20 cellular contexts compared by ENCODE assay signal in the genomic region with DNA sequence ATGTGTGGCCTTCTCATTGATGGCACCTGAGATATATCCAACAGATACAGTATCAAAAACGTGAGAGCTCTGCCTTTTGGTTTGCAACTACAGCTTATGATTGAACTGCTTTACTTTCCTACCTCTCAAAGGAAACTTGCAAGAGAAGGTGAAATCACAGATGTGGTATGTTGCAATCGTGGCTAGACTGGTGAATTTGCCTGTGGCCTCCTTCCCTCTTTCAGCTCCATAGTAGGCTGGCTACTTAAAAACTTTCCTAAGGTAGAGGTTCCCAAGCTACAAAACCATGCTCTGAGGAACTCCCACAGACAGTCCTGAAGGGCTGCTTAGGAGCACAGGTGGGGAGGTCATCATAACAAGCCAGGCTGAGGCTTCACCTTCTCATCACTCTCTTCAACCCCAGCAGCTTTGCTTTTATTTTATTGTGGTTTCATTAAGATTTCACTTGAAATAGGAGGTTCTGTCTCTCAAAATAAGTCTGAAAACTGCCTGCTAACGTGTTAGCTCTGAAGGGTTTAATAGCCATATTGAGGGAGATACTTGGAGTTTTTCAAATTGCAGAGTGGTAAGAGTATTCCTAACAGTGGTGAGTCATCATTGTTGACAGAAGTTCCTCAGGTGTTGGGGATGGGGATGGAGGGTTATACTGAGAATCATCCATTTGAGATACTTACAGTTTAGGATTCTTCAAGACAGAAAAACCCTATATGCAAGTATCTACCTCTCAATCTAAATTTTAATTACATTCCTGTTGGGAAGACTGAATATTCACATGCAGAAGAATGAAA.
DNase-seq lines count a peak whose midpoint lies in the region; ATAC-seq and TF ChIP-seq lines count a peak whose summit lies in the region.
"Had no signal": no experiment of that assay in that cellular context is flagged by ENCODE, and none has a peak within 500 bp of the region (broad histone marks: within the 10 kb centered on the region; RNA-seq: fewer than 3 reads in every experiment).

No MANE protein-coding gene starts in this region.

- H3K14ac ChIP-seq in IMR-90 (replicated peaks; ENCODE audit: low read depth, low read length), result peak overlapping the region; percentile 39; the same call in 1 of the 2 replicates

- peak overlapping the region; percentile 37; the same call in 1 of the 2 replicates for H3K4ac ChIP-seq in IMR-90 (ENCODE audit: low read depth, low read length)

- H2BK120ac ChIP-seq in IMR-90 (ENCODE audit: low read depth, low read length), result no peak overlapping the region

- H3K4me3 ChIP-seq in IMR-90 (ENCODE audit: insufficient read depth, low read depth, low read length), result no peak overlapping the region
- H3K4me3 ChIP-seq in PC-9, result no peak overlapping the region
- H3K4me3 ChIP-seq in spleen, result no peak overlapping the region
- no peak overlapping the region for H3K4me3 ChIP-seq in adrenal gland
- H3K4me3 ChIP-seq: BLaER1 treated with 17β-estradiol and CSF1 and Interleukin-3, amounts not matched to agents 10 nM and 100 nM; heart right ventricle; skin epidermis; thyroid gland had no signal

- peaks cover 36% of the 10 kb centered on the region for H3K36me3 Mint-ChIP-seq in endothelial cell (ENCODE audit: low read depth, unreplicated experiment)
- peaks cover 52% of the 10 kb centered on the region for H3K36me3 Mint-ChIP-seq in mesothelial cell of epicardium
- no peaks in the 10 kb centered on the region for H3K36me3 Mint-ChIP-seq in naive thymus-derived CD8-positive, alpha-beta T cell

- H3K27ac Mint-ChIP-seq in endothelial cell (ENCODE audit: unreplicated experiment) (no peak overlapping the region), mesothelial cell of epicardium (peak overlapping the region; percentile 57)
- no peak overlapping the region for H3K27ac Mint-ChIP-seq in naive thymus-derived CD8-positive, alpha-beta T cell
- H3K27ac Mint-ChIP-seq: activated B cell treated with CpG ODN at 0.5 μM for 24 hours; activated T-helper 2 cell treated with anti-CD3 and anti-CD28 coated beads, Interferon-gamma antibody, Interleukin-2, Interleukin-4, amounts not matched to agents 10 μg/mL and 5 μg/mL and 100 μg/mL, durations not matched to agents 14 hours and 24 hours and 36 hours; dendritic cell treated with granulocyte-macrophage colony-stimulating factor and Interleukin-4, amounts not matched to agents 40 ng/mL and 50 ng/mL, for 4 days had no signal

- peaks cover 3% of the 10 kb centered on the region for H3K4me1 ChIP-seq in IMR-90 (ENCODE audit: control insufficient read depth, insufficient read depth, low read length)
- H3K4me1 ChIP-seq in PC-9 (replicated peaks; ENCODE audit: insufficient read depth), result peaks cover 14% of the 10 kb centered on the region
- H3K4me1 ChIP-seq in spleen, result peaks cover 0 to 4% (median 0%) of the 10 kb centered on the region in 6 donors
- no peaks in the 10 kb centered on the region for H3K4me1 ChIP-seq in adrenal gland (replicated peaks in 1 of 2)
- H3K4me1 ChIP-seq: thyroid gland had no signal

- DNase-seq in IMR-90 (peak; percentile 52), PC-9 (peak in 1 of 2 experiments; percentile 47), endothelial cell (ENCODE audit: low spot score) (no peak), mesothelial cell of epicardium (ENCODE audit: low spot score in 2 of 2, unreplicated experiment in 2 of 2) (no peak), OCI-M2 (lab: John Stamatoyannopoulos, UW; ENCODE audit: unreplicated experiment) (no peak), spleen (no peak), adrenal gland (no peak)
- DNase-seq in naive thymus-derived CD8-positive, alpha-beta T cell, result no peak
- DNase-seq: activated B cell treated with CpG ODN at 0.5 μM for 24 hours, anterior cingulate cortex, heart right ventricle, left cardiac atrium, MM.1S, NCI-H1930, T-helper 2 cell, thyroid gland had no signal

- in situ Hi-C loops in IMR-90 (cut with MboI; ENCODE audit: low sequenced_read_pairs), result no loop called here

- H2BK20ac ChIP-seq in IMR-90 (ENCODE audit: low read depth, low read length), result no peak overlapping the region

- ATAC-seq in IMR-90 (ENCODE audit: low read depth), result peak; percentile 60
- no peak for ATAC-seq in naive thymus-derived CD8-positive, alpha-beta T cell
- ATAC-seq: heart right ventricle had no signal

- H3K27me3 ChIP-seq in IMR-90 (ENCODE audit: control insufficient read depth, insufficient read depth, low read length) (no peaks in the 10 kb centered on the region), PC-9 (ENCODE audit: insufficient read depth, low read depth) (no peaks in the 10 kb centered on the region), spleen (replicated peaks in 1 of 7) (no peaks in the 10 kb centered on the region), adrenal gland (no peaks in the 10 kb centered on the region)
- H3K27me3 ChIP-seq: BLaER1 treated with 17β-estradiol and CSF1 and Interleukin-3, amounts not matched to agents 10 nM and 100 nM; heart right ventricle; thyroid gland had no signal

- no peak for TF ChIP-seq RAD21 in IMR-90 (IDR thresholded peaks at IDR 0.05; ENCODE audit: low read length)

- intact Hi-C loops in IMR-90 (cut with micrococcal nuclease) (no loop called here), PC-9 (cut with micrococcal nuclease; ENCODE audit: unreplicated experiment) (no loop called here), spleen (cut with DNase I; ENCODE audit: low total_unique reads) (no loop called here), adrenal gland (cut with DNase I) (no loop called here)

- H2BK5ac ChIP-seq in IMR-90 (ENCODE audit: low read depth, low read length, poor library complexity, severe bottlenecking), result no peak overlapping the region

- no peaks in the 10 kb centered on the region for H3K27me3 Mint-ChIP-seq in endothelial cell (ENCODE audit: unreplicated experiment)
- no peaks in the 10 kb centered on the region for H3K27me3 Mint-ChIP-seq in mesothelial cell of epicardium (ENCODE audit: low read depth)
- peaks cover 0 to 9% (median 3%) of the 10 kb centered on the region in 5 donors for H3K27me3 Mint-ChIP-seq in naive thymus-derived CD8-positive, alpha-beta T cell
- H3K27me3 Mint-ChIP-seq: activated B cell treated with CpG ODN at 0.5 μM for 24 hours; dendritic cell treated with granulocyte-macrophage colony-stimulating factor and Interleukin-4, amounts not matched to agents 40 ng/mL and 50 ng/mL, for 4 days had no signal

- no peak overlapping the region for H2AK9ac ChIP-seq in IMR-90 (replicated peaks; ENCODE audit: low read depth, low read length, poor library complexity)

- no peak overlapping the region for H2BK15ac ChIP-seq in IMR-90 (ENCODE audit: low read depth, low read length)

- H2AFZ ChIP-seq in IMR-90 (replicated peaks; ENCODE audit: low read length, poor library complexity), result no peak overlapping the region
- H2AFZ ChIP-seq in PC-9, result no peak overlapping the region

- H3F3A ChIP-seq in PC-9 (ENCODE audit: insufficient read depth, low read depth), result no peaks in the 10 kb centered on the region

- H3K9me3 ChIP-seq in IMR-90 (ENCODE audit: control insufficient read depth, insufficient read depth, low read length) (no peaks in the 10 kb centered on the region), PC-9 (ENCODE audit: insufficient read depth, low read depth) (no peaks in the 10 kb centered on the region), spleen (no peaks in the 10 kb centered on the region), adrenal gland (replicated peaks in 1 of 3) (no peaks in the 10 kb centered on the region)
- H3K9me3 ChIP-seq: heart right ventricle, thyroid gland had no signal

- TF ChIP-seq CTCF in IMR-90 (conservative IDR thresholded peaks at IDR 0.05; ENCODE audit: low read depth, low read length), result no peak
- TF ChIP-seq CTCF in PC-9 (conservative IDR thresholded peaks at IDR 0.05), result no peak
- TF ChIP-seq CTCF in endothelial cell (IDR thresholded peaks at IDR 0.05; ENCODE audit: unreplicated experiment), result no peak
- no peak for TF ChIP-seq CTCF in mesothelial cell of epicardium (IDR thresholded peaks at IDR 0.05; ENCODE audit: unreplicated experiment)
- no peak for TF ChIP-seq CTCF in spleen (IDR thresholded peaks at IDR 0.05 in 8 of 11, conservative IDR thresholded peaks at IDR 0.05 in 3 of 11)
- TF ChIP-seq CTCF in adrenal gland (IDR thresholded peaks at IDR 0.05), result no peak

- H4K20me1 ChIP-seq in IMR-90 (ENCODE audit: insufficient read depth, low read length) (no peaks in the 10 kb centered on the region), PC-9 (ENCODE audit: insufficient read depth) (no peaks in the 10 kb centered on the region)
- H4K20me1 ChIP-seq: BLaER1 treated with 17β-estradiol and CSF1 and Interleukin-3, amounts not matched to agents 10 nM and 100 nM had no signal

- H4K8ac ChIP-seq in IMR-90 (ENCODE audit: low read depth in 2 of 2, low read length in 2 of 2), result no peak overlapping the region

- H3K79me2 ChIP-seq in PC-9 (ENCODE audit: low read depth), result no peaks in the 10 kb centered on the region

- H3K9me2 ChIP-seq in PC-9 (ENCODE audit: insufficient read depth), result no peaks in the 10 kb centered on the region

- CTCF ChIA-PET in IMR-90 (lab: Yijun Ruan, JAX) (no interaction called here), PC-9 (lab: Charles Lee) (no interaction called here)

- WGBS in IMR-90 (ENCODE audit: extremely low coverage in 2 of 2, insufficient read length in 1 of 2), 2 experiments, result 60% methylated on average over 1 of the region's 3 CpGs; no CpG with 5 or more reads in 1 of the 2 experiments
- WGBS in spleen, 5 donors, result 52 to 74% (median 65%) methylated on average over 3 of the region's 3 CpGs
- WGBS in adrenal gland, 4 donors, result 69 to 89% (median 86%) methylated on average over 3 of the region's 3 CpGs

- dilution Hi-C loops in IMR-90 (cut with HindIII; ENCODE audit: low sequenced_read_pairs, unreplicated experiment), result no loop called here

- H3K4me2 ChIP-seq in IMR-90 (ENCODE audit: low read depth, low read length) (no peak overlapping the region), PC-9 (peak overlapping the region; percentile 49)
- H3K4me2 ChIP-seq: BLaER1 treated with 17β-estradiol and CSF1 and Interleukin-3, amounts not matched to agents 10 nM and 100 nM had no signal

- H3K9me3 Mint-ChIP-seq in endothelial cell (ENCODE audit: unreplicated experiment), result no peaks in the 10 kb centered on the region
- H3K9me3 Mint-ChIP-seq in mesothelial cell of epicardium, result no peaks in the 10 kb centered on the region
- H3K9me3 Mint-ChIP-seq in naive thymus-derived CD8-positive, alpha-beta T cell, result no peaks in the 10 kb centered on the region
- H3K9me3 Mint-ChIP-seq: activated B cell treated with CpG ODN at 0.5 μM for 24 hours; activated T-helper 2 cell treated with anti-CD3 and anti-CD28 coated beads, Interferon-gamma antibody, Interleukin-2, Interleukin-4, amounts not matched to agents 10 μg/mL and 5 μg/mL and 100 μg/mL, durations not matched to agents 14 hours and 24 hours and 36 hours; dendritic cell treated with granulocyte-macrophage colony-stimulating factor and Interleukin-4, amounts not matched to agents 40 ng/mL and 50 ng/mL, for 4 days had no signal

- POLR2A ChIA-PET in IMR-90 (lab: Charles Lee; ENCODE audit: unreplicated experiment) (no interaction called here), PC-9 (lab: Charles Lee; ENCODE audit: unreplicated experiment) (interaction anchor here (0.6 to 0.7 kb wide), 4 partner anchors 12 to 568 kb away, joined by 3 to 10 read pairs (median 4); no protein-coding TSS in a partner anchor)
- POLR2A ChIA-PET in naive thymus-derived CD8-positive, alpha-beta T cell (lab: Charles Lee), result no interaction called here

- H3K4me1 Mint-ChIP-seq in endothelial cell (ENCODE audit: unreplicated experiment) (no peaks in the 10 kb centered on the region), mesothelial cell of epicardium (peaks cover 19% of the 10 kb centered on the region)
- peaks cover 0 to under 1% (median 0%) of the 10 kb centered on the region in 4 donors for H3K4me1 Mint-ChIP-seq in naive thymus-derived CD8-positive, alpha-beta T cell

- H3K27ac ChIP-seq in IMR-90 (ENCODE audit: insufficient read depth, low read length) (no peak overlapping the region), PC-9 (no peak overlapping the region), spleen (no peak overlapping the region), adrenal gland (no peak overlapping the region)
- H3K27ac ChIP-seq: BLaER1 treated with 17β-estradiol and CSF1 and Interleukin-3, amounts not matched to agents 10 nM and 100 nM; heart right ventricle; thyroid gland had no signal

- H2AK5ac ChIP-seq in IMR-90 (ENCODE audit: low read depth, low read length), result no peak overlapping the region

- peaks cover 3% of the 10 kb centered on the region; the same call in 1 of the 2 replicates for H3K9me1 ChIP-seq in IMR-90 (ENCODE audit: insufficient read depth, low read length)

- H3K36me3 ChIP-seq in IMR-90 (ENCODE audit: control insufficient read depth, insufficient read depth, low read length) (peaks cover 22% of the 10 kb centered on the region), PC-9 (ENCODE audit: low read depth) (no peaks in the 10 kb centered on the region), spleen (peaks cover 0 to 98% (median 58%) of the 10 kb centered on the region in 6 donors), adrenal gland (replicated peaks in 1 of 2) (peaks cover 0 to 43% of the 10 kb centered on the region in 2 donors)

- H4K5ac ChIP-seq in IMR-90 (ENCODE audit: low read depth, low read length), result no peak overlapping the region

- no peak overlapping the region for H3K9ac ChIP-seq in IMR-90 (ENCODE audit: low read depth, low read length)
- H3K9ac ChIP-seq: BLaER1 treated with 17β-estradiol and CSF1 and Interleukin-3, amounts not matched to agents 10 nM and 100 nM had no signal

- no peak overlapping the region for H4K91ac ChIP-seq in IMR-90 (ENCODE audit: insufficient read depth, low read depth, low read length)

- H3K79me1 ChIP-seq in IMR-90 (ENCODE audit: low read depth in 1 of 2, low read length in 2 of 2), result no peaks in the 10 kb centered on the region

- H3K4me3 Mint-ChIP-seq in endothelial cell (ENCODE audit: unreplicated experiment), result peak overlapping the region; percentile 32
- H3K4me3 Mint-ChIP-seq in mesothelial cell of epicardium, result no peak overlapping the region
- no peak overlapping the region for H3K4me3 Mint-ChIP-seq in naive thymus-derived CD8-positive, alpha-beta T cell
- H3K4me3 Mint-ChIP-seq: activated B cell treated with CpG ODN at 0.5 μM for 24 hours; dendritic cell treated with granulocyte-macrophage colony-stimulating factor and Interleukin-4, amounts not matched to agents 40 ng/mL and 50 ng/mL, for 4 days had no signal

- BruUV-seq in IMR-90 (replicated peaks; lab: Mats Ljungman, UMichigan) (no TSS peak), PC-9 (replicated peaks; lab: Mats Ljungman, UMichigan) (no TSS peak)

- no peak for TF ChIP-seq POLR2A in IMR-90 (IDR thresholded peaks at IDR 0.05; ENCODE audit: low read depth, low read length)
- no peak for TF ChIP-seq POLR2A in spleen (IDR thresholded peaks at IDR 0.05)
- no peak for TF ChIP-seq POLR2A in adrenal gland (IDR thresholded peaks at IDR 0.05)

- H3K23ac ChIP-seq in IMR-90 (ENCODE audit: low read depth, low read length), result no peak overlapping the region

- peak overlapping the region; percentile 9; the same call in 1 of the 2 replicates for H3K18ac ChIP-seq in IMR-90 (ENCODE audit: low read depth, low read length)

- H3K56ac ChIP-seq in IMR-90 (ENCODE audit: extremely low read depth, insufficient read depth, low read length), result no peak overlapping the region
